ENCODE assay signal across 9 cellular contexts in the genomic region with DNA sequence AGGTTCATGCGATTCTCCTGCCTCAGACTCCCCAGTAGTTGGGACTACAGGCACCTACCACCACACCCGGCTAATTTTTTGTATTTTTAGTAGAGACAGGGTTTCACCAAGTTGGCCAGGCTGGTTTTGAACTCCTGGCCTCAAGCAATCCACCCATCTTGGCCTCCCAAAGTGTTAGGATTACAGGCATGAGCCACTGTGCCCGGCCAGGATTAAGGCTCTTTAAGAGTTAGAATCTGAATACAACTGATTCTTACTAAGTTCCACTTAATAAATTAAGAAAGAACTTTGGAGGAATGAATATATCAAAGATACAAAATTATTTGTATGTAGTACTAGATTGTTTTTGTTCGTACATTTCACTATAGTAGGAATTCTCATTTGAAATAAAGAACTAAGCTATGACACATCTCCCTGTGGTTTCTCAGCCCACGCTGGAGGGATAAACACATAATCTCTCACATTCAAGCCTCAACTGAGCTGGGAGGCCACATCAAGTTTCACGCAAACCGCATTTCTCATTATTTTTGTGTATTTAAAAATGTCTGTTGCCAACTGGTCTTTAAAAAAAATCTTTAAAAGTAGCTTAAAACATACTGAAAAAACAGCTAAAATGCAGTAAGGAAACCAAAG. TPM values are rescaled to one million over a fixed set of nuclear protein-coding genes. Genes with fewer than 3 reads are reported as not detected.
DNase-seq lines count a peak whose midpoint lies in the region; ATAC-seq, FAIRE-seq and TF ChIP-seq lines count a peak whose summit lies in the region.
"Had no signal": no experiment of that assay in that cellular context is flagged by ENCODE, and none has a peak within 500 bp of the region (broad histone marks: within the 10 kb centered on the region; RNA-seq: fewer than 3 reads in every experiment).

No MANE protein-coding gene starts in this region.

- no peak overlapping the region for H3K27ac ChIP-seq in aorta (ENCODE audit: low read depth in 1 of 2, low read length in 2 of 2)

- no peaks in the 10 kb centered on the region for H3K9me3 ChIP-seq in aorta (ENCODE audit: control insufficient read depth, low read length)
- H3K9me3 ChIP-seq: heart right ventricle had no signal

- H3K4me1 ChIP-seq in aorta (ENCODE audit: control insufficient read depth in 1 of 2, insufficient read depth in 2 of 2, low read length in 2 of 2): no peaks in the 10 kb centered on the region

- TF ChIP-seq CTCF in astrocyte of the spinal cord (IDR thresholded peaks at IDR 0.05; ENCODE audit: low read depth, low read length): no peak

- no peaks in the 10 kb centered on the region for H3K27me3 ChIP-seq in aorta (ENCODE audit: control insufficient read depth in 1 of 2, insufficient read depth in 2 of 2, low read length in 1 of 2)
- H3K27me3 ChIP-seq: heart right ventricle had no signal

- H3K4me3 ChIP-seq in astrocyte of the spinal cord (ENCODE audit: low read depth, low read length) (no peak overlapping the region), aorta (ENCODE audit: low read length in 2 of 2) (no peak overlapping the region)
- H3K4me3 ChIP-seq: heart right ventricle had no signal

- no peaks in the 10 kb centered on the region for H3K36me3 ChIP-seq in aorta (ENCODE audit: control insufficient read depth in 1 of 2, insufficient read depth in 2 of 2, low read length in 1 of 2)

- 89% methylated on average over 7 of the region's 7 CpGs for WGBS in aorta, 2 donors

- ATAC-seq in GM19395 (IDR thresholded peaks at IDR 0.05; ENCODE audit: unreplicated experiment) (no peak), aorta (ENCODE audit: low FRiP score) (no peak), HG03280 (IDR thresholded peaks at IDR 0.05; ENCODE audit: unreplicated experiment) (no peak)

- peak; percentile 80 for DNase-seq in Daoy (ENCODE audit: low read depth)
- DNase-seq in RCC 7860 (ENCODE audit: low spot score): peak; percentile 35
- peak; percentile 82 for DNase-seq in astrocyte of the spinal cord (ENCODE audit: low read depth, low spot score)
- DNase-seq in stimulated activated CD4-positive, alpha-beta T cell treated with anti-CD3 and anti-CD28 coated beads, Interleukin-1b, Interleukin-23, amount 100 ng/mL, for 4 hours (ENCODE audit: low read depth in 2 of 2): peak; percentile 25 to 26
- no peak for DNase-seq in Ammon's horn (ENCODE audit: low spot score)
- DNase-seq in aorta: no peak
- DNase-seq: heart right ventricle had no signal

- in situ Hi-C loops in astrocyte of the spinal cord (cut with HindIII; ENCODE audit: low sequenced_read_pairs): no loop called here

- intact Hi-C loops in aorta (cut with DNase I): loop anchor here (10.0 kb wide), 4 partner anchors 124 to 1504 kb away; no protein-coding TSS in a partner anchor

- peak; percentile 75 for FAIRE-seq in RCC 7860 (lab: Jason Lieb, UNC)

RNA-seq across cellular contexts. Expression of gene DTNBP1, which starts 34.2 kb away (rescaled TPM):
- 5.6 and 18.9 TPM in 2 replicates for total RNA-seq in Daoy (2014; rRNA removed; shearing (Covaris generic))
- 10 to 100 TPM; 26.2 to 28.8 TPM for total RNA-seq in aorta
- polyA plus RNA-seq in aorta: 10 to 100 TPM; 26.4 to 37.1 TPM

Comparison
In these comparisons a context has a peak if more than half of its experiments do, and no peak if none do; other contexts are left out.
1. DNase-seq: peak in Daoy (single experiment), RCC 7860 (single experiment), astrocyte of the spinal cord (single experiment) and stimulated activated CD4-positive, alpha-beta T cell treated with anti-CD3 and anti-CD28 coated beads, Interleukin-1b, Interleukin-23, amount 100 ng/mL, for 4 hours (2 of 2); none in Ammon's horn (single experiment) and aorta (0 of 2).